9 cellular contexts compared by ENCODE assay signal in genomic region chr11:15153231-15153630, GRCh38. TPM values are rescaled to one million over a fixed set of nuclear protein-coding genes. Genes with fewer than 3 reads are reported as not detected.
"Had no signal": no experiment of that assay in that cellular context is flagged by ENCODE, and none has a peak within 500 bp of the region (broad histone marks: within the 10 kb centered on the region; RNA-seq: fewer than 3 reads in every experiment).

No MANE protein-coding gene starts in this region.

- H3K9ac ChIP-seq: GM23248 had no signal

- H3K9me3 ChIP-seq: HAP-1 had no signal

- H3K4me3 ChIP-seq: GM23248, HAP-1, K562 had no signal

- H3K4me1 ChIP-seq: HAP-1 had no signal

- H3K27ac ChIP-seq: GM23248 had no signal

- DNase-seq: GM23248, GOT3, H7, HFFc6, IMR-90 had no signal

- H2AFZ ChIP-seq: GM23248 had no signal

- H3K36me3 ChIP-seq: HAP-1 had no signal

- ATAC-seq: HCT116, K562 had no signal

RNA-seq across cellular contexts. Expression of gene INSC, which starts 38.5 kb away (rescaled TPM):
- total RNA-seq: H4, H7, K562 had no signal
- polyA plus RNA-seq: K562 had no signal
